ENCODE assay signal across 22 cellular contexts in genomic region chr3:193875601-193876321, GRCh38.
"Had no signal": no experiment of that assay in that cellular context is flagged by ENCODE, and none has a peak within 500 bp of the region (broad histone marks: within the 10 kb centered on the region; RNA-seq: fewer than 3 reads in every experiment).

No MANE protein-coding gene starts in this region.

- DNase-seq: activated B cell treated with CpG ODN at 0.5 μM for 24 hours; activated CD4-positive, alpha-beta T cell treated with anti-CD3 and anti-CD28 coated beads for 36 hours; activated CD4-positive, alpha-beta T cell treated with anti-CD3 and anti-CD28 coated beads, Interleukin-2, amount 50 U/mL, for 4 hours; activated effector memory CD4-positive, alpha-beta T cell treated with Interleukin-2 at 50 U/mL for 16 hours; activated naive CD4-positive, alpha-beta T cell treated with anti-CD3 and anti-CD28 coated beads, Interleukin-2, amount 10 ng/mL, durations not matched to agents 7 days and 5 days; activated T-cell treated with anti-CD3 and anti-CD28 coated beads, Interleukin-2, amount 50 U/mL, for 72 hours; amygdala; colonic mucosa; dorsolateral prefrontal cortex; effector memory CD8-positive, alpha-beta T cell; heart right ventricle; kidney glomerular epithelial cell; left ventricle myocardium superior; mammary epithelial cell; nucleus accumbens; right cardiac atrium; stimulated activated CD4-positive, alpha-beta T cell treated with anti-CD3 and anti-CD28 coated beads, Interleukin-12 subunit alpha, Interleukin-12 subunit beta, amount 100 ng/mL, for 4 hours; substantia nigra; T-helper 1 cell; tibial artery had no signal

- H3K9me3 ChIP-seq: colonic mucosa, heart right ventricle, tibial artery had no signal

- H3K79me2 ChIP-seq: parathyroid adenoma had no signal

- H3K9ac ChIP-seq: parathyroid adenoma had no signal

- H3K36me3 ChIP-seq: colonic mucosa, heart right ventricle, tibial artery had no signal

- H2AFZ ChIP-seq: parathyroid adenoma had no signal

- ATAC-seq: activated CD4-positive, alpha-beta T cell treated with anti-CD3 and anti-CD28 coated beads for 36 hours; activated T-cell treated with anti-CD3 and anti-CD28 coated beads, Interleukin-2, amount 50 U/mL, for 72 hours; effector memory CD8-positive, alpha-beta T cell; left ventricle myocardium superior; natural killer cell treated with Interleukin-12 subunit alpha and Interleukin-12 subunit beta and Interleukin-15 and Interleukin-18, amount 100 ng/mL, for 72 hours; right cardiac atrium had no signal

- H3K4me1 ChIP-seq: colonic mucosa had no signal

- H3K27me3 ChIP-seq: colonic mucosa had no signal

- H3K4me3 ChIP-seq: colonic mucosa, dorsolateral prefrontal cortex, heart right ventricle, tibial artery had no signal

- H3K27ac ChIP-seq: colonic mucosa, dorsolateral prefrontal cortex, heart right ventricle, parathyroid adenoma, tibial artery had no signal
